In the genomic region with DNA sequence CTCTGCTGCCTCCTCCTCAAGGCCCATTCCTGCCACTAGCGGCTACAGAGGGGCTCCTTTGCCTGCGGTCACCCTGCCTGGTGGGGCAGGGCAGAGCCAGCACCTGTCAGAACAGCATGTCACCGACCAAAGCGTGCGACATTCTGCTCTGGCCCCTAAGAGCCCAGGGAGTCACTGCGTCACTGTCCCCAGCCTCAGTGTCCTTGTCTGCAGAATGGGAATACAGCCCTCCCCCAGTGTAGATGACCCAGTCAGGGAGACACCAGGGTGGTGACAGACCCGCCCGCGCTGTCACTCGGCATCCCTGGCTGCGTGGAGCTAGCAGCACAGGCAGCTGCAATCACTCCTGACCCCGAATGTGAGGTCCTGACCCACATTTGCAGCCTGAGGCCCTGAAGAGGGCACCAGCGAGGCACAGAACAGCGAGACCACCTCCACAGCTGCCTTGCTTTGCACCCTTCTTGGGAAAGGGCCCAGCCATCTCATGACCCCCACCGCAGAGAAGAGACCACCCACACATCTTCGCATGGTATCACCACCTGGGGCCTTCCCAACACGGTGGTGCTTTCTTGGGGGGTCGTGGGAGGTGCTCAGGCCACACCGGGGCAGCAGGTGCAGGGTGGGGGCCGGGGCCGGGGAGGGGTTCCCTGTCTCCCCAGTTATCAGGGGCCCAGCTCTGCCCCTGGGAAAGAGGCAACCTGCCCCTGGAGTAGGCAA, we compare ENCODE assay signal across 9 cellular contexts. TPM values are rescaled to one million over a fixed set of nuclear protein-coding genes. Genes with fewer than 3 reads are reported as not detected.
A peak's percentile ranks its signal among the peaks of the same experiment; 100 is the strongest.
DNase-seq lines count a peak whose midpoint lies in the region; ATAC-seq and TF ChIP-seq lines count a peak whose summit lies in the region.
"Had no signal": no experiment of that assay in that cellular context is flagged by ENCODE, and none has a peak within 500 bp of the region (broad histone marks: within the 10 kb centered on the region; RNA-seq: fewer than 3 reads in every experiment).

No MANE protein-coding gene starts in this region.

- intact Hi-C loops in CD4-positive, alpha-beta T cell (cut with DNase I, micrococcal nuclease), result loop anchor here (1.0 to 2.0 kb wide), 4 partner anchors 70 to 377 kb away; no protein-coding TSS in a partner anchor

- no peak overlapping the region for H2AFZ ChIP-seq in GM23338

- no peaks in the 10 kb centered on the region for H3K9me3 Mint-ChIP-seq in GM23338
- H3K9me3 Mint-ChIP-seq in CD4-positive, alpha-beta T cell, result no peaks in the 10 kb centered on the region

- peak in 1 of 2 experiments; percentile 73; a peak in 2 of 4 replicates for TF ChIP-seq CTCF in GM23338 (conservative IDR thresholded peaks at IDR 0.05; ENCODE audit: low read depth in 2 of 2)
- no peak for TF ChIP-seq CTCF in CD4-positive, alpha-beta T cell (IDR thresholded peaks at IDR 0.05)

- no peaks in the 10 kb centered on the region for H3K36me3 Mint-ChIP-seq in GM23338 (ENCODE audit: low read depth)
- no peaks in the 10 kb centered on the region for H3K36me3 Mint-ChIP-seq in CD4-positive, alpha-beta T cell (ENCODE audit: low read depth)

- H3K36me3 ChIP-seq in GM23338 (ENCODE audit: insufficient read depth), result no peaks in the 10 kb centered on the region
- no peaks in the 10 kb centered on the region for H3K36me3 ChIP-seq in muscle layer of colon (ENCODE audit: insufficient read depth, low read length)
- H3K36me3 ChIP-seq: left lung had no signal

- H3K27me3 ChIP-seq in GM23338 (ENCODE audit: insufficient read depth) (peaks cover 34% of the 10 kb centered on the region), muscle layer of colon (ENCODE audit: control insufficient read depth in 1 of 2, insufficient read depth in 2 of 2, low read length in 2 of 2) (no peaks in the 10 kb centered on the region)
- H3K27me3 ChIP-seq in CD4-positive, alpha-beta T cell (ENCODE audit: control insufficient read depth, insufficient read depth, low read length), result peaks cover 25% of the 10 kb centered on the region

- H3K4me3 ChIP-seq in GM23338 (no peak overlapping the region), muscle layer of colon (ENCODE audit: low read depth in 1 of 2, low read length in 2 of 2) (no peak overlapping the region)
- H3K4me3 ChIP-seq: left lung had no signal

- DNase-seq in Daoy (ENCODE audit: low read depth) (peak; percentile 44), GM23338 (ENCODE audit: low spot score) (peak; percentile 57), UCSD-AML1 (lab: John Stamatoyannopoulos, UW; ENCODE audit: unreplicated experiment) (peak; percentile 53), NOMO-1 treated with dmso at 0.1 percent for 144 hours (lab: John Stamatoyannopoulos, UW; ENCODE audit: unreplicated experiment) (no peak)
- no peak for DNase-seq in CD4-positive, alpha-beta T cell

- H3K4me1 ChIP-seq in GM23338 (ENCODE audit: insufficient read depth) (peaks cover 4% of the 10 kb centered on the region; the same call in 1 of the 2 replicates), muscle layer of colon (ENCODE audit: insufficient read depth, low read length) (peaks cover 76% of the 10 kb centered on the region)

- peak; percentile 8 for ATAC-seq in GM23338
- no peak for ATAC-seq in GM21737 (IDR thresholded peaks at IDR 0.05; ENCODE audit: unreplicated experiment)
- ATAC-seq in CD4-positive, alpha-beta T cell (ENCODE audit: poor library complexity), result no peak
- ATAC-seq in GM19397 (IDR thresholded peaks at IDR 0.05; ENCODE audit: unreplicated experiment), result no peak

- H3K4me3 Mint-ChIP-seq in GM23338, result no peak overlapping the region
- H3K4me3 Mint-ChIP-seq in CD4-positive, alpha-beta T cell, result no peak overlapping the region

- CTCF ChIA-PET in CD4-positive, alpha-beta T cell (lab: Charles Lee), result interaction anchor here (0.9 to 3.5 kb wide), 6 partner anchors 58 to 111 kb away, joined by 3 to 33 read pairs (median 3); no protein-coding TSS in a partner anchor

- POLR2A ChIA-PET in CD4-positive, alpha-beta T cell (lab: Charles Lee), result interaction anchor here (1.1 to 1.9 kb wide), 3 partner anchors 69 to 89 kb away, joined by 3 to 7 read pairs (median 4); a partner anchor contains a TSS

- peaks cover 9% of the 10 kb centered on the region; the same call in 2 of the 3 replicates for H3K4me1 Mint-ChIP-seq in GM23338
- peaks cover 5% of the 10 kb centered on the region for H3K4me1 Mint-ChIP-seq in CD4-positive, alpha-beta T cell (ENCODE audit: low read depth)

- H3K27ac ChIP-seq in GM23338 (ENCODE audit: low read depth) (no peak overlapping the region), muscle layer of colon (ENCODE audit: low read depth, low read length) (peak overlapping the region; percentile 60)
- H3K27ac ChIP-seq in CD4-positive, alpha-beta T cell (ENCODE audit: low read depth, low read length), result no peak overlapping the region
- H3K27ac ChIP-seq: left lung had no signal

- H3K9me2 ChIP-seq in GM23338 (ENCODE audit: insufficient read depth), result no peaks in the 10 kb centered on the region

- no peak overlapping the region for H3K4me2 ChIP-seq in GM23338

- H3K27ac Mint-ChIP-seq in GM23338, result no peak overlapping the region
- H3K27ac Mint-ChIP-seq in CD4-positive, alpha-beta T cell, result no peak overlapping the region

- no peaks in the 10 kb centered on the region for H3K9me3 ChIP-seq in muscle layer of colon (ENCODE audit: low read length)
- H3K9me3 ChIP-seq in CD4-positive, alpha-beta T cell (ENCODE audit: control insufficient read depth, low read length), result no peaks in the 10 kb centered on the region
- H3K9me3 ChIP-seq: left lung had no signal

- no peaks in the 10 kb centered on the region for H4K20me1 ChIP-seq in GM23338 (replicated peaks; ENCODE audit: insufficient read depth)

- H3K27me3 Mint-ChIP-seq in GM23338 (ENCODE audit: insufficient read depth, low read depth, poor library complexity), result peaks cover 39% of the 10 kb centered on the region
- H3K27me3 Mint-ChIP-seq in CD4-positive, alpha-beta T cell, result peaks cover 36% of the 10 kb centered on the region

- H3K9ac ChIP-seq in muscle layer of colon (ENCODE audit: low read length), result no peak overlapping the region

- H3F3A ChIP-seq in GM23338 (replicated peaks; ENCODE audit: low read depth), result no peaks in the 10 kb centered on the region

- H3K79me2 ChIP-seq in GM23338 (replicated peaks; ENCODE audit: insufficient read depth), result no peaks in the 10 kb centered on the region

TF ChIP-seq in GM23338, 12 proteins besides CTCF, POLR2A, EP300 and RAD21 (continues in another document):
- TF ChIP-seq ZNF114 (CRISPR knock-in tag; IDR thresholded peaks at IDR 0.05), result no peak
- no peak for TF ChIP-seq POLR2AphosphoS5 (IDR thresholded peaks at IDR 0.05; ENCODE audit: low read depth)
- no peak for TF ChIP-seq CREB1 (CRISPR knock-in tag; IDR thresholded peaks at IDR 0.05; ENCODE audit: low read depth)
- no peak for TF ChIP-seq NANOG (IDR thresholded peaks at IDR 0.05; ENCODE audit: borderline replicate concordance)
- no peak for TF ChIP-seq JUNB (IDR thresholded peaks at IDR 0.05; ENCODE audit: unreplicated experiment)
- TF ChIP-seq, protein P1, sequence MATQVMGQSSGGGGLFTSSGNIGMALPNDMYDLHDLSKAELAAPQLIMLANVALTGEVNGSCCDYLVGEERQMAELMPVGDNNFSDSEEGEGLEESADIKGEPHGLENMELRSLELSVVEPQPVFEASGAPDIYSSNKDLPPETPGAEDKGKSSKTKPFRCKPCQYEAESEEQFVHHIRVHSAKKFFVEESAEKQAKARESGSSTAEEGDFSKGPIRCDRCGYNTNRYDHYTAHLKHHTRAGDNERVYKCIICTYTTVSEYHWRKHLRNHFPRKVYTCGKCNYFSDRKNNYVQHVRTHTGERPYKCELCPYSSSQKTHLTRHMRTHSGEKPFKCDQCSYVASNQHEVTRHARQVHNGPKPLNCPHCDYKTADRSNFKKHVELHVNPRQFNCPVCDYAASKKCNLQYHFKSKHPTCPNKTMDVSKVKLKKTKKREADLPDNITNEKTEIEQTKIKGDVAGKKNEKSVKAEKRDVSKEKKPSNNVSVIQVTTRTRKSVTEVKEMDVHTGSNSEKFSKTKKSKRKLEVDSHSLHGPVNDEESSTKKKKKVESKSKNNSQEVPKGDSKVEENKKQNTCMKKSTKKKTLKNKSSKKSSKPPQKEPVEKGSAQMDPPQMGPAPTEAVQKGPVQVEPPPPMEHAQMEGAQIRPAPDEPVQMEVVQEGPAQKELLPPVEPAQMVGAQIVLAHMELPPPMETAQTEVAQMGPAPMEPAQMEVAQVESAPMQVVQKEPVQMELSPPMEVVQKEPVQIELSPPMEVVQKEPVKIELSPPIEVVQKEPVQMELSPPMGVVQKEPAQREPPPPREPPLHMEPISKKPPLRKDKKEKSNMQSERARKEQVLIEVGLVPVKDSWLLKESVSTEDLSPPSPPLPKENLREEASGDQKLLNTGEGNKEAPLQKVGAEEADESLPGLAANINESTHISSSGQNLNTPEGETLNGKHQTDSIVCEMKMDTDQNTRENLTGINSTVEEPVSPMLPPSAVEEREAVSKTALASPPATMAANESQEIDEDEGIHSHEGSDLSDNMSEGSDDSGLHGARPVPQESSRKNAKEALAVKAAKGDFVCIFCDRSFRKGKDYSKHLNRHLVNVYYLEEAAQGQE (IDR thresholded peaks at IDR 0.05; ENCODE audit: unreplicated experiment), result no peak

RNA-seq across cellular contexts. Expression of a gene that starts 2.5 kb away (rescaled TPM):
- 10.4 and 10.5 TPM in 2 replicates for total RNA-seq in Daoy (2014; rRNA removed; shearing (Covaris generic))
- 2.6 TPM in 2 replicates for total RNA-seq in GM23338 (2014; rRNA removed; shearing (Covaris generic))
- 1.1 and 1.6 TPM in 2 replicates for polyA plus RNA-seq in GM23338 (2016; fragmentation: Nextera tagmentation; extraction: Ambion mirVana)
- under 1 TPM in 1 of 2 experiments, not detected in 1; 0.05 TPM for total RNA-seq in CD4-positive, alpha-beta T cell

RNA-seq across cellular contexts. Expression of a gene that starts 9.9 kb away (rescaled TPM):
- total RNA-seq in Daoy (2014; rRNA removed; shearing (Covaris generic)), result 6.5 and 8.4 TPM in 2 replicates
- 1.8 and 4.9 TPM in 2 replicates for total RNA-seq in GM23338 (2014; rRNA removed; shearing (Covaris generic))
- 1.6 and 1.7 TPM in 2 replicates for polyA plus RNA-seq in GM23338 (2016; fragmentation: Nextera tagmentation; extraction: Ambion mirVana)
- total RNA-seq in CD4-positive, alpha-beta T cell, result 1 to 10 TPM; 1.7 to 1.8 TPM

RNA-seq across cellular contexts. Expression of a gene that starts 45.2 kb away (rescaled TPM):
- 79.0 and 86.9 TPM in 2 replicates for total RNA-seq in Daoy (2014; rRNA removed; shearing (Covaris generic))
- total RNA-seq in GM23338 (2014; rRNA removed; shearing (Covaris generic)), result 62.4 and 70.7 TPM in 2 replicates
- 32.6 and 37.1 TPM in 2 replicates for polyA plus RNA-seq in GM23338 (2016; fragmentation: Nextera tagmentation; extraction: Ambion mirVana)
- 10 to 100 TPM; 17.7 to 18.8 TPM for total RNA-seq in CD4-positive, alpha-beta T cell

RNA-seq across cellular contexts. Expression of a gene that starts 51.0 kb away (rescaled TPM):
- not detected in 2 replicates for total RNA-seq in Daoy (2014; rRNA removed; shearing (Covaris generic))
- 0.08 TPM in 1 of 2 replicates, not detected in the other for total RNA-seq in GM23338 (2014; rRNA removed; shearing (Covaris generic))
- 0.21 TPM in 1 of 2 replicates, not detected in the other for polyA plus RNA-seq in GM23338 (2016; fragmentation: Nextera tagmentation; extraction: Ambion mirVana)
- total RNA-seq in CD4-positive, alpha-beta T cell, result 1 to 10 TPM; 1.6 to 2.1 TPM

Comparison
In these comparisons a context has a peak if more than half of its experiments do, and no peak if none do; other contexts are left out.
1. DNase-seq: peak in Daoy (single experiment), GM23338 (single experiment) and UCSD-AML1 (single experiment); none in NOMO-1 treated with dmso at 0.1 percent for 144 hours (single experiment) and CD4-positive, alpha-beta T cell (0 of 10).